In the genomic region with DNA sequence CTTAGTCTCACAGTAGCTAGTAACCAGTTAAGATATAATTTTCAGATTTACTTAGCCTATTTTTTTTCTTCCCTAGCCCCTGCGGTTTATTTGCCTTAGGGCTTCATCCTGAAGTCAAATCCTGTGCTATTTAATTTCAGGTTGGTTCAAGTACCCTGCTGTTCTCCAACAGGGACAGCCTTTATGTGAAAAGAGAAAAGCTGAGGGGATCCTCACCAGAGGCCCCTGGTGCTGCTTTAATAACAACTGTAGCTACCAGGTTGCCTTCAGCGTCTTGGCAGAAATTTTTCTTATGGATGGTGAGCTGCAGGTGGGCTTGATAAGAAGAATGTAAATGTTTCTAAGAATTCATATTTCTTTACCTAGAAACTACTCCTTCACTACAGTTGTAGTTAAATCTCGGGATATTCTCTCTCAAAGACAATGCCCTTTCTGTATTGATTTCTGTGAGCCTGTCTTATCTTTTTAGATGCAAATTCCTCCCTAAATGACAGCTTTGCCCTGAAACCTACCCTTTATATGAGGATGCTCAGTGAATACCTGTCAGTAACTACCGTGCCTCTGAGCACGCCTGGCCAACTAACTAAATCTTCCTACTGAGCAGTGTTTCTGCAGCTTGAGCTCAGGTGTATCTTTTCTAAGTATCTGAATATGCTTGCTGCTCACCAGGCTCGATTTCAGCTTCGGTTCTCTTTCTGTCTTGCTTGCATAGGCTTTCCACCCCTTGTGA, we compare ENCODE assay signal across 17 cellular contexts.
"Had no signal": no experiment of that assay in that cellular context is flagged by ENCODE, and none has a peak within 500 bp of the region (broad histone marks: within the 10 kb centered on the region; RNA-seq: fewer than 3 reads in every experiment).

No MANE protein-coding gene starts in this region.

- H3K4me1 ChIP-seq: lower lobe of right lung, pancreas, sigmoid colon, spleen had no signal

- H3K27ac ChIP-seq: lower lobe of right lung, pancreas, sigmoid colon, spleen had no signal

- DNase-seq: activated CD4-positive, alpha-beta T cell treated with anti-CD3 and anti-CD28 coated beads for 1 hour; activated CD4-positive, alpha-beta T cell treated with anti-CD3 and anti-CD28 coated beads, Interleukin-2, amount 50 U/mL, for 48 hours; activated naive CD4-positive, alpha-beta T cell treated with Interleukin-2 at 50 U/mL for 16 hours; activated naive CD8-positive, alpha-beta T cell treated with anti-CD3 and anti-CD28 coated beads, Interleukin-2, amount 50 U/mL, for 24 hours; aorta; cerebellar nuclear complex; effector memory CD4-positive, alpha-beta T cell; foreskin melanocyte; left colon; lower lobe of right lung; midbrain; pancreas; sigmoid colon; spleen; stimulated activated CD4-positive, alpha-beta T cell treated with anti-CD3 and anti-CD28 coated beads, Interleukin-1b, Interleukin-23, amount 100 ng/mL, for 48 hours; T-helper 9 cell had no signal

- H3K4me3 ChIP-seq: lower lobe of right lung, pancreas, sigmoid colon, spleen had no signal

- H3K36me3 ChIP-seq: lower lobe of right lung, pancreas, sigmoid colon, spleen had no signal

- H3K9me3 ChIP-seq: lower lobe of right lung, pancreas had no signal

- H3K27me3 ChIP-seq: pancreas, sigmoid colon, spleen had no signal

- ATAC-seq: activated naive CD8-positive, alpha-beta T cell treated with anti-CD3 and anti-CD28 coated beads, Interleukin-2, amount 50 U/mL, for 24 hours; activated T-helper 17 cell treated with anti-CD3 and anti-CD28 coated beads, Interleukin-2, amount 50 U/mL, for 72 hours; left colon; lower lobe of right lung; pancreas had no signal
